24 cellular contexts compared by ENCODE assay signal in the genomic region with DNA sequence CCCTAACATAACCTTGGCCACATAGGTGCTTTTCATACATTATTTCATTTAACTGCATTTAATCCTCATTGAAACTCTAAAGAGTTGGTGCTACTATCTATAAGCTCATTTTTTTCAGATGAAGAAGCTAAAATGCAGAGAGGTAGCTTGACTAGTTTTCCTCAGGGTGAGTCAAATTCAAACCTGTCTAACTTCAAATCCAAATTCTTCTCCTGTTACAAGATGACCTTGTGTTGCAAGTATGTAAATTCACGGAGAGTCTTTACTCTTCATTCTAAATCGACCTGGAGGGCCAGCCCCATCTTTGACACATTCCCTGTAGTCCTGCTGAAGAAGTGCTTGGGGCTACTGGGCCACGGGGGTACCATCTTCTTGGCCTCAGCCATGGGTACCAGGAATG. TPM values are rescaled to one million over a fixed set of nuclear protein-coding genes. Genes with fewer than 3 reads are reported as not detected.
"Had no signal": no experiment of that assay in that cellular context is flagged by ENCODE, and none has a peak within 500 bp of the region (broad histone marks: within the 10 kb centered on the region; RNA-seq: fewer than 3 reads in every experiment).

No MANE protein-coding gene starts in this region.

- H3K36me3 Mint-ChIP-seq: naive thymus-derived CD4-positive, alpha-beta T cell had no signal

- DNase-seq: central memory CD4-positive, alpha-beta T cell; cortex of kidney; dorsolateral prefrontal cortex; effector CD8-positive, alpha-beta T cell; foreskin melanocyte; head of caudate nucleus; immature natural killer cell; kidney; left cardiac atrium; left ventricle myocardium inferior; lower lobe of right lung; mesenchymal stem cell; naive thymus-derived CD4-positive, alpha-beta T cell; nucleus accumbens; pancreas; right cardiac atrium; small intestine; stimulated activated CD4-positive, alpha-beta T cell treated with anti-CD3 and anti-CD28 coated beads, Interleukin-2, amount 100 ng/mL, for 48 hours; stimulated activated naive CD4-positive, alpha-beta T cell treated with Interleukin-2 at 50 U/mL for 16 hours; upper lobe of left lung; uterus had no signal

- H3K27ac Mint-ChIP-seq: immature natural killer cell; naive thymus-derived CD4-positive, alpha-beta T cell; progenitor cell of endocrine pancreas had no signal

- H3K4me1 ChIP-seq: lower lobe of right lung, pancreas, uterus had no signal

- H3K9me3 ChIP-seq: left ventricle myocardium inferior, lower lobe of right lung, pancreas, upper lobe of left lung, uterus had no signal

- H3K9me3 Mint-ChIP-seq: immature natural killer cell, neural crest cell had no signal

- H3K27me3 ChIP-seq: pancreas, upper lobe of left lung, uterus had no signal

- H3K4me3 ChIP-seq: dorsolateral prefrontal cortex, left ventricle myocardium inferior, lower lobe of right lung, pancreas, upper lobe of left lung, uterus had no signal

- H3K4me3 Mint-ChIP-seq: immature natural killer cell; naive thymus-derived CD4-positive, alpha-beta T cell; neural crest cell had no signal

- ATAC-seq: left cardiac atrium; lower lobe of right lung; naive thymus-derived CD4-positive, alpha-beta T cell; pancreas had no signal

- H3K27ac ChIP-seq: dorsolateral prefrontal cortex, epithelial cell of prostate, left ventricle myocardium inferior, lower lobe of right lung, pancreas, upper lobe of left lung, uterus had no signal

- H3K36me3 ChIP-seq: left ventricle myocardium inferior, lower lobe of right lung, pancreas, upper lobe of left lung, uterus had no signal

RNA-seq across cellular contexts. Expression of gene SETBP1, which starts 8.2 kb away (rescaled TPM):
- polyA plus RNA-seq: naive thymus-derived CD4-positive, alpha-beta T cell had no signal
